ENCODE assay signal across 22 cellular contexts in the genomic region with DNA sequence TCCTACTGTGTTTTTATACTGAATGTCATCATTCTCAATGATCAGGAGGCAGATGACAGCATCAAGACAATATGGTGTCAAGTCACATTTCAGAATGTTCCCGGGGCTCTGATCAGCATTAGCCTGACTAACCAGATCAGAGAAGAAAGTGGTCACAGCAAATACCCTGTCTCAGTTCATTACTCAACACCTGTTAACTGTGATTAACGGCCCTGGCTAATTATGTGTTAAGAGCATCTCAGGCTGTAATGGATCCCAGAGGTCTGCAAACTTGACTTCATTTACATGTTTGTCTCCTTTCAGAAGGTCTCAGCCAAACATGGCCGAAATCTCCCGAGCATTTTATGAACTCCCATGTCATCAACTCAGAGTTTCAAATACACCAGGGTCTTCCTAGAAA.
"Had no signal": no experiment of that assay in that cellular context is flagged by ENCODE, and none has a peak within 500 bp of the region (broad histone marks: within the 10 kb centered on the region; RNA-seq: fewer than 3 reads in every experiment).

No MANE protein-coding gene starts in this region.

- H3K27ac ChIP-seq: body of pancreas, esophagus squamous epithelium, prostate gland, right lobe of liver, transverse colon, vagina had no signal

- DNase-seq: activated CD4-positive, alpha-beta T cell treated with anti-CD3 and anti-CD28 coated beads for 48 hours; activated CD8-positive, alpha-beta memory T cell treated with anti-CD3 and anti-CD28 coated beads, Interleukin-2, amount 50 U/mL, for 48 hours; activated naive CD8-positive, alpha-beta T cell treated with anti-CD3 and anti-CD28 coated beads for 36 hours; amygdala; body of pancreas; caudate nucleus; cortex of kidney; effector CD4-positive, alpha-beta T cell; esophagus squamous epithelium; kidney glomerular epithelial cell; mesenchymal stem cell; natural killer cell; right lobe of liver; stimulated activated CD4-positive, alpha-beta T cell treated with anti-CD3 and anti-CD28 coated beads, Interleukin-4, amount 100 ng/mL, for 4 hours; stimulated activated CD8-positive, alpha-beta memory T cell treated with anti-CD3 and anti-CD28 coated beads, Interleukin-4, amount 100 ng/mL, for 48 hours; stimulated activated naive CD4-positive, alpha-beta T cell treated with Interleukin-2 at 50 U/mL for 16 hours; substantia nigra; transverse colon had no signal

- H3K36me3 Mint-ChIP-seq: WTC11 had no signal

- H3K4me2 ChIP-seq: smooth muscle cell had no signal

- H3K4me1 ChIP-seq: esophagus squamous epithelium, prostate gland, transverse colon, vagina had no signal

- H3K27me3 ChIP-seq: body of pancreas, esophagus squamous epithelium, right lobe of liver, transverse colon, vagina had no signal

- H3K9me3 ChIP-seq: body of pancreas, esophagus squamous epithelium, prostate gland, right lobe of liver, transverse colon, vagina had no signal

- H3K4me3 Mint-ChIP-seq: activated naive CD8-positive, alpha-beta T cell treated with anti-CD3 and anti-CD28 coated beads for 36 hours; natural killer cell; WTC11 had no signal

- H3K27me3 Mint-ChIP-seq: activated naive CD8-positive, alpha-beta T cell treated with anti-CD3 and anti-CD28 coated beads for 36 hours had no signal

- ATAC-seq: body of pancreas, natural killer cell, right lobe of liver, WTC11 had no signal

- H3K4me3 ChIP-seq: body of pancreas, esophagus squamous epithelium, prostate gland, right lobe of liver, smooth muscle cell, transverse colon, vagina had no signal

- H3K36me3 ChIP-seq: esophagus squamous epithelium, prostate gland, right lobe of liver, transverse colon, vagina had no signal

- H3K27ac Mint-ChIP-seq: activated naive CD8-positive, alpha-beta T cell treated with anti-CD3 and anti-CD28 coated beads for 36 hours; natural killer cell; WTC11 had no signal

- H3K4me1 Mint-ChIP-seq: activated naive CD8-positive, alpha-beta T cell treated with anti-CD3 and anti-CD28 coated beads for 36 hours; natural killer cell had no signal
